In the genomic region with DNA sequence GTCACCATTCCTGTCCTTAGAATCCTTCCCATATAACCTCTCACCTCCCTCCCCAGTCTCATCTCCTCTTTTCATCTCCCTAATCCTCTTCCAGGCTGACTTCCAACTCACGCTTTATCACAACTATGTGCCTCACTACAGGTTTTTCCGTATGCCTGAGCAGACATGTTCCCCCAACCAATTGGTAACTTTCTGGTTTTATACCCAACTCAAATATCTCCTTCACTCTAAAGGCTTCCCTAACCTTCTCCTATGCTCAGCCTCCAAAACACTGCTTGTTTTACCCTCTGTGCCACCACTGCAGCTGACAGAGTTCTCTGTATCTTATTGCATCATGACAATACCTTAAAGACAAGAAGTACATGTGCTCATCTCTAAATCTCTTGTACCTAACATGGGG, we compare ENCODE assay signal across 29 cellular contexts.
"Had no signal": no experiment of that assay in that cellular context is flagged by ENCODE, and none has a peak within 500 bp of the region (broad histone marks: within the 10 kb centered on the region; RNA-seq: fewer than 3 reads in every experiment).

No MANE protein-coding gene starts in this region.

- H3K27ac ChIP-seq: colonic mucosa, coronary artery, dorsolateral prefrontal cortex, epithelial cell of prostate, esophagus muscularis mucosa, esophagus squamous epithelium, foreskin keratinocyte, gastrocnemius medialis, gastroesophageal sphincter, heart left ventricle, heart right ventricle, hepatocyte had no signal

- H3K9me3 ChIP-seq: colonic mucosa had no signal

- H3K4me3 ChIP-seq: colonic mucosa, coronary artery, dorsolateral prefrontal cortex, esophagus muscularis mucosa, esophagus squamous epithelium, gastrocnemius medialis, gastroesophageal sphincter, heart left ventricle, heart right ventricle, hepatocyte had no signal

- H3K27me3 Mint-ChIP-seq: dendritic cell treated with granulocyte-macrophage colony-stimulating factor and Interleukin-4, amounts not matched to agents 40 ng/mL and 50 ng/mL, for 4 days; effector memory CD8-positive, alpha-beta T cell had no signal

- ATAC-seq: effector memory CD8-positive, alpha-beta T cell; esophagus mucosa; foreskin keratinocyte; gastrocnemius medialis; gastroesophageal sphincter; heart left ventricle; heart right ventricle had no signal

- FAIRE-seq: endometrium, endothelial cell of umbilical vein, frontal cortex had no signal

- H2AFZ ChIP-seq: hepatocyte had no signal

- H3K36me3 ChIP-seq: colonic mucosa, esophagus muscularis mucosa, esophagus squamous epithelium, gastrocnemius medialis, gastroesophageal sphincter, heart left ventricle, heart right ventricle had no signal

- H3K4me2 ChIP-seq: hepatocyte had no signal

- H3K79me2 ChIP-seq: hepatocyte had no signal

- H3K27me3 ChIP-seq: colonic mucosa, dorsolateral prefrontal cortex, esophagus squamous epithelium, foreskin keratinocyte, gastrocnemius medialis, hepatocyte had no signal

- H3K4me3 Mint-ChIP-seq: dendritic cell treated with granulocyte-macrophage colony-stimulating factor and Interleukin-4, amounts not matched to agents 40 ng/mL and 50 ng/mL, for 4 days; effector memory CD8-positive, alpha-beta T cell; endodermal cell had no signal

- H3K4me1 ChIP-seq: colonic mucosa, esophagus muscularis mucosa, esophagus squamous epithelium, foreskin keratinocyte, gastrocnemius medialis, gastroesophageal sphincter, heart left ventricle, heart right ventricle had no signal

- DNase-seq: colonic mucosa; cortex of kidney; dermis blood vessel endothelial cell; dorsolateral prefrontal cortex; effector CD4-positive, alpha-beta T cell; effector CD8-positive, alpha-beta T cell; effector memory CD4-positive, alpha-beta T cell; effector memory CD8-positive, alpha-beta T cell; endodermal cell; erythroblast; esophagus squamous epithelium; foreskin fibroblast; foreskin keratinocyte; foreskin melanocyte; gastrocnemius medialis; glutamatergic neuron; head of caudate nucleus; heart left ventricle; heart right ventricle had no signal

- H3K27ac Mint-ChIP-seq: dendritic cell treated with granulocyte-macrophage colony-stimulating factor and Interleukin-4, amounts not matched to agents 40 ng/mL and 50 ng/mL, for 4 days; effector memory CD8-positive, alpha-beta T cell; endodermal cell had no signal
